27 cellular contexts compared by ENCODE assay signal in genomic region chr2:40248294-40248693, GRCh38.
"Had no signal": no experiment of that assay in that cellular context is flagged by ENCODE, and none has a peak within 500 bp of the region (broad histone marks: within the 10 kb centered on the region; RNA-seq: fewer than 3 reads in every experiment).

No MANE protein-coding gene starts in this region.

- H3K36me3 ChIP-seq: heart left ventricle, lower lobe of right lung, neural progenitor cell, ovary, right atrium auricular region, thyroid gland, transverse colon, upper lobe of left lung, vagina had no signal

- H3K9ac ChIP-seq: neural progenitor cell had no signal

- FAIRE-seq: kidney had no signal

- H3K4me2 ChIP-seq: hepatocyte, neural progenitor cell had no signal

- H3K4me1 ChIP-seq: testis, vagina had no signal

- DNase-seq: glutamatergic neuron; heart left ventricle; kidney; lower lobe of right lung; mammary epithelial cell; mesenchymal stem cell; naive B cell; natural killer cell; nephron progenitor cell; ovary; stimulated activated CD4-positive, alpha-beta T cell treated with anti-CD3 and anti-CD28 coated beads, Interleukin-1b, Interleukin-23, amount 100 ng/mL, for 48 hours; stimulated activated CD4-positive, alpha-beta T cell treated with anti-CD3 and anti-CD28 coated beads, Interleukin-2, amount 100 ng/mL, for 48 hours; stimulated activated CD4-positive, alpha-beta T cell treated with anti-CD3 and anti-CD28 coated beads, Interleukin-4, amount 100 ng/mL, for 4 hours; stimulated activated CD8-positive, alpha-beta memory T cell treated with anti-CD3 and anti-CD28 coated beads, Interleukin-4, amount 100 ng/mL, for 48 hours; stimulated activated naive CD4-positive, alpha-beta T cell treated with Interleukin-2 at 50 U/mL for 16 hours; stimulated activated naive CD8-positive, alpha-beta T cell treated with anti-CD3 and anti-CD28 coated beads, Interleukin-15, amount 100 ng/mL, for 72 hours; testis; thyroid gland; transverse colon; upper lobe of left lung had no signal

- H3K9me3 ChIP-seq: heart left ventricle, lower lobe of right lung, ovary, right atrium auricular region, testis, thyroid gland, transverse colon, upper lobe of left lung, vagina had no signal

- ATAC-seq: heart left ventricle; lower lobe of right lung; natural killer cell; sciatic nerve; stimulated activated memory B cell treated with anti-CD40 and anti-IgM and Interleukin-4, amounts not matched to agents 10 μg/mL and 1 μg/mL and 100 μg/mL, for 72 hours; stimulated activated naive CD8-positive, alpha-beta T cell treated with anti-CD3 and anti-CD28 coated beads, Interleukin-15, amount 100 ng/mL, for 72 hours had no signal

- H3K27me3 ChIP-seq: heart left ventricle, hepatocyte, neural progenitor cell, ovary, right atrium auricular region, testis, thyroid gland, transverse colon, upper lobe of left lung, vagina had no signal

- H2AFZ ChIP-seq: hepatocyte, neural progenitor cell had no signal

- H3K79me2 ChIP-seq: hepatocyte had no signal

- H3K27ac ChIP-seq: heart left ventricle, hepatocyte, lower lobe of right lung, neural progenitor cell, ovary, right atrium auricular region, skin epidermis, testis, thyroid gland, transverse colon, upper lobe of left lung, vagina had no signal

- H3K4me3 ChIP-seq: heart left ventricle, hepatocyte, lower lobe of right lung, neural progenitor cell, ovary, right atrium auricular region, skin epidermis, testis, thyroid gland, transverse colon, upper lobe of left lung, vagina had no signal
